Comparison of ENCODE assay signal across 1 cellular context in genomic region chr17:29390856-29391631, GRCh38.
TF ChIP-seq lines count a peak whose summit lies in the region.

No MANE protein-coding gene starts in this region.

TF ChIP-seq in SK-N-SH treated with all-trans-retinoic acid at 6 μM for 48 hours, 23 proteins besides CTCF, POLR2A, EP300 and RAD21 (continued from another document):
- TF ChIP-seq PATZ1 (CRISPR knock-in tag; IDR thresholded peaks at IDR 0.05; ENCODE audit: borderline replicate concordance): no peak
- no peak for TF ChIP-seq OSR1 (CRISPR knock-in tag; IDR thresholded peaks at IDR 0.05)
- TF ChIP-seq, protein P1, sequence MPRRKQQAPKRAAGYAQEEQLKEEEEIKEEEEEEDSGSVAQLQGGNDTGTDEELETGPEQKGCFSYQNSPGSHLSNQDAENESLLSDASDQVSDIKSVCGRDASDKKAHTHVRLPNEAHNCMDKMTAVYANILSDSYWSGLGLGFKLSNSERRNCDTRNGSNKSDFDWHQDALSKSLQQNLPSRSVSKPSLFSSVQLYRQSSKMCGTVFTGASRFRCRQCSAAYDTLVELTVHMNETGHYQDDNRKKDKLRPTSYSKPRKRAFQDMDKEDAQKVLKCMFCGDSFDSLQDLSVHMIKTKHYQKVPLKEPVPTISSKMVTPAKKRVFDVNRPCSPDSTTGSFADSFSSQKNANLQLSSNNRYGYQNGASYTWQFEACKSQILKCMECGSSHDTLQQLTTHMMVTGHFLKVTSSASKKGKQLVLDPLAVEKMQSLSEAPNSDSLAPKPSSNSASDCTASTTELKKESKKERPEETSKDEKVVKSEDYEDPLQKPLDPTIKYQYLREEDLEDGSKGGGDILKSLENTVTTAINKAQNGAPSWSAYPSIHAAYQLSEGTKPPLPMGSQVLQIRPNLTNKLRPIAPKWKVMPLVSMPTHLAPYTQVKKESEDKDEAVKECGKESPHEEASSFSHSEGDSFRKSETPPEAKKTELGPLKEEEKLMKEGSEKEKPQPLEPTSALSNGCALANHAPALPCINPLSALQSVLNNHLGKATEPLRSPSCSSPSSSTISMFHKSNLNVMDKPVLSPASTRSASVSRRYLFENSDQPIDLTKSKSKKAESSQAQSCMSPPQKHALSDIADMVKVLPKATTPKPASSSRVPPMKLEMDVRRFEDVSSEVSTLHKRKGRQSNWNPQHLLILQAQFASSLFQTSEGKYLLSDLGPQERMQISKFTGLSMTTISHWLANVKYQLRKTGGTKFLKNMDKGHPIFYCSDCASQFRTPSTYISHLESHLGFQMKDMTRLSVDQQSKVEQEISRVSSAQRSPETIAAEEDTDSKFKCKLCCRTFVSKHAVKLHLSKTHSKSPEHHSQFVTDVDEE (CRISPR knock-in tag; IDR thresholded peaks at IDR 0.05): no peak
- TF ChIP-seq ZNF70 (CRISPR knock-in tag; IDR thresholded peaks at IDR 0.05): no peak
- no peak for TF ChIP-seq ARNTL (CRISPR knock-in tag; IDR thresholded peaks at IDR 0.05; ENCODE audit: borderline replicate concordance, low read depth)
- TF ChIP-seq, protein P2, sequence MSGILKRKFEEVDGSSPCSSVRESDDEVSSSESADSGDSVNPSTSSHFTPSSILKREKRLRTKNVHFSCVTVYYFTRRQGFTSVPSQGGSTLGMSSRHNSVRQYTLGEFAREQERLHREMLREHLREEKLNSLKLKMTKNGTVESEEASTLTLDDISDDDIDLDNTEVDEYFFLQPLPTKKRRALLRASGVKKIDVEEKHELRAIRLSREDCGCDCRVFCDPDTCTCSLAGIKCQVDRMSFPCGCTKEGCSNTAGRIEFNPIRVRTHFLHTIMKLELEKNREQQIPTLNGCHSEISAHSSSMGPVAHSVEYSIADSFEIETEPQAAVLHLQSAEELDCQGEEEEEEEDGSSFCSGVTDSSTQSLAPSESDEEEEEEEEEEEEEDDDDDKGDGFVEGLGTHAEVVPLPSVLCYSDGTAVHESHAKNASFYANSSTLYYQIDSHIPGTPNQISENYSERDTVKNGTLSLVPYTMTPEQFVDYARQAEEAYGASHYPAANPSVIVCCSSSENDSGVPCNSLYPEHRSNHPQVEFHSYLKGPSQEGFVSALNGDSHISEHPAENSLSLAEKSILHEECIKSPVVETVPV (CRISPR knock-in tag; IDR thresholded peaks at IDR 0.05): no peak
- TF ChIP-seq ZFP30 (CRISPR knock-in tag; IDR thresholded peaks at IDR 0.05): no peak
